1 cellular context compared by ENCODE assay signal in genomic region chr19:8610041-8610927, GRCh38.
A peak's percentile ranks its signal among the peaks of the same experiment; 100 is the strongest.
TF ChIP-seq lines count a peak whose summit lies in the region.

Gene ADAMTS10, minus strand, starts transcription at chr19:8610715. Its CDS starts 5,005 bp downstream, at chr19:8605710.

TF ChIP-seq in HEK293, 187 proteins besides CTCF, POLR2A, EP300 and RAD21 (continued from another document and continues in another):
- TF ChIP-seq ZBTB11 (tag by site-specific recombination; conservative IDR thresholded peaks at IDR 0.05; ENCODE audit: low read depth) (no peak; the same call in 1 of the 2 replicates), PATZ1 (tag by site-specific recombination; IDR thresholded peaks at IDR 0.05) (peak; percentile 83), ZNF645 (tag by site-specific recombination; IDR thresholded peaks at IDR 0.05) (peak; percentile 95), HIC1 (tag by site-specific recombination; IDR thresholded peaks at IDR 0.05) (peak; percentile 37; the same call in 1 of the 2 replicates), ZNF398 (tag by site-specific recombination; IDR thresholded peaks at IDR 0.05) (peak; percentile 63; the same call in 1 of the 2 replicates), KLF9 (tag by site-specific recombination; IDR thresholded peaks at IDR 0.05; ENCODE audit: low read depth) (no peak; the same call in none of the 2 replicates), ZBTB21 (tag by site-specific recombination; IDR thresholded peaks at IDR 0.05) (peak; percentile 10; the same call in 1 of the 2 replicates), ZFP37 (tag by site-specific recombination; IDR thresholded peaks at IDR 0.05) (no peak), ZNF354C (tag by site-specific recombination; IDR thresholded peaks at IDR 0.05; ENCODE audit: borderline replicate concordance, low read depth) (no peak), SP7 (tag by site-specific recombination; IDR thresholded peaks at IDR 0.05) (peak; percentile 45), ZBTB1 (tag by site-specific recombination; IDR thresholded peaks at IDR 0.05) (0 out of 2 replicates have a peak, but pooled peaks have one; percentile 26), ZNF112 (tag by site-specific recombination; IDR thresholded peaks at IDR 0.05) (no peak), ZBTB7A (tag by site-specific recombination; IDR thresholded peaks at IDR 0.05; ENCODE audit: low read depth) (peak; percentile 60; the same call in 1 of the 2 replicates), ZNF560 (tag by site-specific recombination; IDR thresholded peaks at IDR 0.05; ENCODE audit: borderline replicate concordance) (no peak), ZNF202 (tag by site-specific recombination; IDR thresholded peaks at IDR 0.05; ENCODE audit: borderline replicate concordance) (no peak), ZNF530 (tag by site-specific recombination; IDR thresholded peaks at IDR 0.05; ENCODE audit: low read depth) (no peak), ZNF366 (tag by site-specific recombination; conservative IDR thresholded peaks at IDR 0.05) (no peak), ZBTB49 (tag by site-specific recombination; IDR thresholded peaks at IDR 0.05; ENCODE audit: low read depth) (no peak), ZNF610 (tag by site-specific recombination; IDR thresholded peaks at IDR 0.05; ENCODE audit: borderline replicate concordance) (no peak), ZNF140 (tag by site-specific recombination; IDR thresholded peaks at IDR 0.05) (no peak), ZNF26 (tag by site-specific recombination; IDR thresholded peaks at IDR 0.05) (no peak), ZNF223 (tag by site-specific recombination; IDR thresholded peaks at IDR 0.05) (no peak), ZNF341 (tag by site-specific recombination; IDR thresholded peaks at IDR 0.05; ENCODE audit: low read depth) (peak; percentile 9; the same call in 1 of the 2 replicates), YY2 (tag by site-specific recombination; IDR thresholded peaks at IDR 0.05) (0 out of 2 replicates have a peak, but pooled peaks have one; percentile 9), ZNF423 (tag by site-specific recombination; IDR thresholded peaks at IDR 0.05) (no peak), WT1 (tag by site-specific recombination; IDR thresholded peaks at IDR 0.05) (no peak), ZNF248 (tag by site-specific recombination; IDR thresholded peaks at IDR 0.05) (no peak), ZNF335 (tag by site-specific recombination; conservative IDR thresholded peaks at IDR 0.05) (peak; percentile 89), PBX3 (CRISPR knock-in tag; IDR thresholded peaks at IDR 0.05) (no peak), ZNF16 (tag by site-specific recombination; IDR thresholded peaks at IDR 0.05; ENCODE audit: low read depth) (no peak), ZNF18 (tag by site-specific recombination; IDR thresholded peaks at IDR 0.05) (peak; percentile 94), ZNF677 (tag by site-specific recombination; IDR thresholded peaks at IDR 0.05) (peak; percentile 56; the same call in 1 of the 2 replicates), ZNF664 (tag by site-specific recombination; IDR thresholded peaks at IDR 0.05) (no peak), ZNF747 (tag by site-specific recombination; IDR thresholded peaks at IDR 0.05) (no peak), ZNF561 (tag by site-specific recombination; IDR thresholded peaks at IDR 0.05; ENCODE audit: borderline replicate concordance) (no peak), ZNF692 (tag by site-specific recombination; IDR thresholded peaks at IDR 0.05) (peak; percentile 68; the same call in 1 of the 2 replicates), ZNF837 (tag by site-specific recombination; IDR thresholded peaks at IDR 0.05) (0 out of 2 replicates have a peak, but pooled peaks have one; percentile 44), ZNF121 (tag by site-specific recombination; IDR thresholded peaks at IDR 0.05) (no peak), TCF7L2 (IDR thresholded peaks at IDR 0.05; ENCODE audit: borderline replicate concordance, low read depth, low read length) (no peak), ZNF621 (tag by site-specific recombination; IDR thresholded peaks at IDR 0.05) (no peak), GLIS2 (tag by site-specific recombination; IDR thresholded peaks at IDR 0.05) (peak; percentile 34; the same call in 1 of the 2 replicates)
